In the genomic region with DNA sequence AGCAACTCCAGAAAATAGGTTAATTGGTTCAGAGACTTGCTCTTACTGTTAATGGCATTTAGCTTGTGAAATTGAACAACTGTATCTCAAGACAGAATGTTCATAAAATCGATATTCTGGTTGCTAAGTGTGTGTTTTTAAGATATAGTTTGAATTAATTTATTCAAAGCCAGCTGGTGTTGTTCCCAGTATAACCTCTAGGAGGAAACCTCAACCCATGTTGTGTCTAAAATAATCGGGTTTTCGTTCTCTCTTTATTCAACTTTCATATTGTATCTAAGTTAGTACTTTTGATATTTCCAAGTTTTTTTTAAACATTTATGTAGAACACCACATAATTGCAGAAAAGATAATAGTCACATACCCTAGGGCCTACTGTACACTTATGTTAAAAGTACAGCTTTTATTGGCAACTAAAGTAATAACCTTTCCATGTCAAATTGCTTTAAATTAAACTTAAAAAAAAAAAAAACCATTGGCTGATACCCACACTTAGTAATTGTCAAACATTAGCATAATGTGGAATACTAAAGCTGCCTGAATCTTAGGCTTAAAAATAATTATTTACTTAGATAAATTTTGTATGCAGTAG, we compare ENCODE assay signal across 8 cellular contexts.
A peak's percentile ranks its signal among the peaks of the same experiment; 100 is the strongest.
DNase-seq lines count a peak whose midpoint lies in the region; ATAC-seq, FAIRE-seq and TF ChIP-seq lines count a peak whose summit lies in the region.

No MANE protein-coding gene starts in this region.

- H3K36me3 Mint-ChIP-seq in mesothelial cell of epicardium = no peaks in the 10 kb centered on the region

- WGBS in K562 (ENCODE audit: insufficient coverage, low coverage, missing lambda C conversion rate) = 0% methylated on average over 3 of the region's 3 CpGs

- in situ Hi-C loops in K562 (cut with MboI) = no loop called here

- H3K9me3 ChIP-seq in K562 (replicated peaks; ENCODE audit: control insufficient read depth, insufficient read depth, low read depth, low read length) (no peaks in the 10 kb centered on the region), MG63 (no peaks in the 10 kb centered on the region)

- H2AFZ ChIP-seq in K562 (ENCODE audit: low read depth, low read length) = no peak overlapping the region

- H3K36me3 ChIP-seq in K562 (ENCODE audit: control insufficient read depth, insufficient read depth, low read length) (no peaks in the 10 kb centered on the region), MG63 (no peaks in the 10 kb centered on the region)

- H3K9me3 Mint-ChIP-seq in mesothelial cell of epicardium = no peaks in the 10 kb centered on the region

- H3K4me3 Mint-ChIP-seq in mesothelial cell of epicardium = no peak overlapping the region

- CTCF ChIA-PET in K562 (lab: Yijun Ruan, JAX; ENCODE audit: low intra/inter-chr PET ratio) = no interaction called here

- ATAC-seq in HG03565 (IDR thresholded peaks at IDR 0.05; ENCODE audit: unreplicated experiment) = peak; percentile 62
- ATAC-seq in K562 = no peak

- TF ChIP-seq POLR2A in K562 (conservative IDR thresholded peaks at IDR 0.05) = no peak

- H4K20me1 ChIP-seq in K562 (replicated peaks; ENCODE audit: control insufficient read depth, insufficient read depth, low read length) = no peaks in the 10 kb centered on the region

- TF ChIP-seq EP300 in K562 (IDR thresholded peaks at IDR 0.05; ENCODE audit: low read length) = no peak

- no peak overlapping the region for H3K4me2 ChIP-seq in K562 (ENCODE audit: insufficient read depth, low read length)

- peak in 1 of 2 experiments; percentile 52; a peak in 3 of 4 replicates for TF ChIP-seq RAD21 in K562 (CRISPR knock-in tag; conservative IDR thresholded peaks at IDR 0.05 in 1 of 2, IDR thresholded peaks at IDR 0.05 in 1 of 2)

- H3K4me1 ChIP-seq in K562 (replicated peaks in 1 of 2; ENCODE audit: control insufficient read depth in 2 of 2, insufficient read depth in 2 of 2, low read length in 2 of 2) = no peaks in the 10 kb centered on the region

- no peaks in the 10 kb centered on the region for H3K79me2 ChIP-seq in K562 (ENCODE audit: control insufficient read depth, insufficient read depth, low read length)

- POLR2A ChIA-PET in K562 (lab: Yijun Ruan, JAX) = interaction anchor here (0.8 kb wide), 2 partner anchors 12 to 543 kb away, joined by 3 read pairs; no protein-coding TSS in a partner anchor

- peaks cover 7% of the 10 kb centered on the region for H3K27me3 Mint-ChIP-seq in mesothelial cell of epicardium (ENCODE audit: low read depth)

- H3K27ac Mint-ChIP-seq in mesothelial cell of epicardium = no peak overlapping the region

- no peak overlapping the region for H3K4me3 ChIP-seq in K562
- H3K4me3 ChIP-seq in MG63 = no peak overlapping the region

- H3K27ac ChIP-seq in K562 (ENCODE audit: extremely low read depth, low read depth, low read length) = no peak overlapping the region

- TF ChIP-seq CTCF in GM12872 (IDR thresholded peaks at IDR 0.05; ENCODE audit: insufficient read depth, low read depth, low read length) = peak; percentile 53; the same call in 2 of the 3 replicates
- peak in 1 of 3 experiments; percentile 54; a peak in 4 of 6 replicates for TF ChIP-seq CTCF in K562 (IDR thresholded peaks at IDR 0.05 in 2 of 3, conservative IDR thresholded peaks at IDR 0.05 in 1 of 3; ENCODE audit: insufficient read depth in 2 of 3, low read depth in 1 of 3, low read length in 3 of 3)
- peak; percentile 91 for TF ChIP-seq CTCF in mesothelial cell of epicardium (IDR thresholded peaks at IDR 0.05; ENCODE audit: unreplicated experiment)

- intact Hi-C loops in K562 (cut with micrococcal nuclease) = no loop called here

- peak; percentile 6 to 27 (median 20) for DNase-seq in K562 (ENCODE audit: extremely low read depth in 1 of 4, low spot score in 3 of 4)
- no peak for DNase-seq in mesothelial cell of epicardium (ENCODE audit: low spot score in 2 of 2, unreplicated experiment in 2 of 2)
- no peak for DNase-seq in activated naive CD4-positive, alpha-beta T cell (lab: John Stamatoyannopoulos, UW)
- DNase-seq in HuH-7.5 (ENCODE audit: low spot score) = no peak
- DNase-seq in MG63 = no peak
- DNase-seq in COLO668 (lab: John Stamatoyannopoulos, UW; ENCODE audit: unreplicated experiment) = no peak

- H3K4me1 Mint-ChIP-seq in mesothelial cell of epicardium = no peaks in the 10 kb centered on the region

- no peak overlapping the region for H3K9ac ChIP-seq in K562 (ENCODE audit: insufficient read depth in 1 of 2, low read depth in 2 of 2, low read length in 2 of 2)

- no peaks in the 10 kb centered on the region for H3K9me1 ChIP-seq in K562 (ENCODE audit: control insufficient read depth, insufficient read depth, low read length)

- FAIRE-seq in K562 (lab: Jason Lieb, UNC) = no peak

- no peaks in the 10 kb centered on the region; a peak in 1 of 5 replicates for H3K27me3 ChIP-seq in K562 (ENCODE audit: control insufficient read depth in 2 of 2, insufficient read depth in 2 of 2, low read length in 2 of 2)
- H3K27me3 ChIP-seq in MG63 = no peaks in the 10 kb centered on the region

- no TSS peak for BruUV-seq in K562 (replicated peaks; lab: Mats Ljungman, UMichigan)

TF ChIP-seq in K562, 482 proteins besides CTCF, POLR2A, EP300 and RAD21:
- TF ChIP-seq, protein P1, sequence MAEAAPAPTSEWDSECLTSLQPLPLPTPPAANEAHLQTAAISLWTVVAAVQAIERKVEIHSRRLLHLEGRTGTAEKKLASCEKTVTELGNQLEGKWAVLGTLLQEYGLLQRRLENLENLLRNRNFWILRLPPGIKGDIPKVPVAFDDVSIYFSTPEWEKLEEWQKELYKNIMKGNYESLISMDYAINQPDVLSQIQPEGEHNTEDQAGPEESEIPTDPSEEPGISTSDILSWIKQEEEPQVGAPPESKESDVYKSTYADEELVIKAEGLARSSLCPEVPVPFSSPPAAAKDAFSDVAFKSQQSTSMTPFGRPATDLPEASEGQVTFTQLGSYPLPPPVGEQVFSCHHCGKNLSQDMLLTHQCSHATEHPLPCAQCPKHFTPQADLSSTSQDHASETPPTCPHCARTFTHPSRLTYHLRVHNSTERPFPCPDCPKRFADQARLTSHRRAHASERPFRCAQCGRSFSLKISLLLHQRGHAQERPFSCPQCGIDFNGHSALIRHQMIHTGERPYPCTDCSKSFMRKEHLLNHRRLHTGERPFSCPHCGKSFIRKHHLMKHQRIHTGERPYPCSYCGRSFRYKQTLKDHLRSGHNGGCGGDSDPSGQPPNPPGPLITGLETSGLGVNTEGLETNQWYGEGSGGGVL (CRISPR knock-in tag; IDR thresholded peaks at IDR 0.05) = no peak
- TF ChIP-seq, protein P2, sequence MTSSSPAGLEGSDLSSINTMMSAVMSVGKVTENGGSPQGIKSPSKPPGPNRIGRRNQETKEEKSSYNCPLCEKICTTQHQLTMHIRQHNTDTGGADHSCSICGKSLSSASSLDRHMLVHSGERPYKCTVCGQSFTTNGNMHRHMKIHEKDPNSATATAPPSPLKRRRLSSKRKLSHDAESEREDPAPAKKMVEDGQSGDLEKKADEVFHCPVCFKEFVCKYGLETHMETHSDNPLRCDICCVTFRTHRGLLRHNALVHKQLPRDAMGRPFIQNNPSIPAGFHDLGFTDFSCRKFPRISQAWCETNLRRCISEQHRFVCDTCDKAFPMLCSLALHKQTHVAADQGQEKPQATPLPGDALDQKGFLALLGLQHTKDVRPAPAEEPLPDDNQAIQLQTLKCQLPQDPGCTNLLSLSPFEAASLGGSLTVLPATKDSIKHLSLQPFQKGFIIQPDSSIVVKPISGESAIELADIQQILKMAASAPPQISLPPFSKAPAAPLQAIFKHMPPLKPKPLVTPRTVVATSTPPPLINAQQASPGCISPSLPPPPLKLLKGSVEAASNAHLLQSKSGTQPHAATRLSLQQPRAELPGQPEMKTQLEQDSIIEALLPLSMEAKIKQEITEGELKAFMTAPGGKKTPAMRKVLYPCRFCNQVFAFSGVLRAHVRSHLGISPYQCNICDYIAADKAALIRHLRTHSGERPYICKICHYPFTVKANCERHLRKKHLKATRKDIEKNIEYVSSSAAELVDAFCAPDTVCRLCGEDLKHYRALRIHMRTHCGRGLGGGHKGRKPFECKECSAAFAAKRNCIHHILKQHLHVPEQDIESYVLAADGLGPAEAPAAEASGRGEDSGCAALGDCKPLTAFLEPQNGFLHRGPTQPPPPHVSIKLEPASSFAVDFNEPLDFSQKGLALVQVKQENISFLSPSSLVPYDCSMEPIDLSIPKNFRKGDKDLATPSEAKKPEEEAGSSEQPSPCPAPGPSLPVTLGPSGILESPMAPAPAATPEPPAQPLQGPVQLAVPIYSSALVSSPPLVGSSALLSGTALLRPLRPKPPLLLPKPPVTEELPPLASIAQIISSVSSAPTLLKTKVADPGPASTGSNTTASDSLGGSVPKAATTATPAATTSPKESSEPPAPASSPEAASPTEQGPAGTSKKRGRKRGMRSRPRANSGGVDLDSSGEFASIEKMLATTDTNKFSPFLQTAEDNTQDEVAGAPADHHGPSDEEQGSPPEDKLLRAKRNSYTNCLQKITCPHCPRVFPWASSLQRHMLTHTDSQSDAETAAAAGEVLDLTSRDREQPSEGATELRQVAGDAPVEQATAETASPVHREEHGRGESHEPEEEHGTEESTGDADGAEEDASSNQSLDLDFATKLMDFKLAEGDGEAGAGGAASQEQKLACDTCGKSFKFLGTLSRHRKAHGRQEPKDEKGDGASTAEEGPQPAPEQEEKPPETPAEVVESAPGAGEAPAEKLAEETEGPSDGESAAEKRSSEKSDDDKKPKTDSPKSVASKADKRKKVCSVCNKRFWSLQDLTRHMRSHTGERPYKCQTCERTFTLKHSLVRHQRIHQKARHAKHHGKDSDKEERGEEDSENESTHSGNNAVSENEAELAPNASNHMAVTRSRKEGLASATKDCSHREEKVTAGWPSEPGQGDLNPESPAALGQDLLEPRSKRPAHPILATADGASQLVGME (CRISPR knock-in tag; IDR thresholded peaks at IDR 0.05) = no peak
- TF ChIP-seq, protein P3, sequence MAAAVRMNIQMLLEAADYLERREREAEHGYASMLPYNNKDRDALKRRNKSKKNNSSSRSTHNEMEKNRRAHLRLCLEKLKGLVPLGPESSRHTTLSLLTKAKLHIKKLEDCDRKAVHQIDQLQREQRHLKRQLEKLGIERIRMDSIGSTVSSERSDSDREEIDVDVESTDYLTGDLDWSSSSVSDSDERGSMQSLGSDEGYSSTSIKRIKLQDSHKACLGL (CRISPR knock-in tag; IDR thresholded peaks at IDR 0.05; ENCODE audit: borderline replicate concordance, poor library complexity, severe bottlenecking) = no peak
- TF ChIP-seq PTTG1 (tag; IDR thresholded peaks at IDR 0.05; ENCODE audit: low read depth) (no peak), TCFL5 (CRISPR knock-in tag; conservative IDR thresholded peaks at IDR 0.05) (no peak)
TF ChIP-seq in K562: peak in this region for 0.

Comparison
In these comparisons a context has a peak if more than half of its experiments do, and no peak if none do; other contexts are left out.
1. DNase-seq: peak in K562 (4 of 4); none in mesothelial cell of epicardium (0 of 2), activated naive CD4-positive, alpha-beta T cell (0 of 4), HuH-7.5 (single experiment), MG63 (single experiment) and COLO668 (single experiment).